ENCODE assay signal across 1 cellular context in genomic region chr2:239401450-239402227, GRCh38.
TF ChIP-seq lines count a peak whose summit lies in the region.

No MANE protein-coding gene starts in this region.

TF ChIP-seq in K562, 482 proteins besides CTCF, POLR2A, EP300 and RAD21 (continued from another document):
- TF ChIP-seq ZNF518B (CRISPR knock-in tag; IDR thresholded peaks at IDR 0.05) (no peak), CAMTA2 (CRISPR knock-in tag; conservative IDR thresholded peaks at IDR 0.05) (no peak)
